Comparison of ENCODE assay signal across 17 cellular contexts in the genomic region with DNA sequence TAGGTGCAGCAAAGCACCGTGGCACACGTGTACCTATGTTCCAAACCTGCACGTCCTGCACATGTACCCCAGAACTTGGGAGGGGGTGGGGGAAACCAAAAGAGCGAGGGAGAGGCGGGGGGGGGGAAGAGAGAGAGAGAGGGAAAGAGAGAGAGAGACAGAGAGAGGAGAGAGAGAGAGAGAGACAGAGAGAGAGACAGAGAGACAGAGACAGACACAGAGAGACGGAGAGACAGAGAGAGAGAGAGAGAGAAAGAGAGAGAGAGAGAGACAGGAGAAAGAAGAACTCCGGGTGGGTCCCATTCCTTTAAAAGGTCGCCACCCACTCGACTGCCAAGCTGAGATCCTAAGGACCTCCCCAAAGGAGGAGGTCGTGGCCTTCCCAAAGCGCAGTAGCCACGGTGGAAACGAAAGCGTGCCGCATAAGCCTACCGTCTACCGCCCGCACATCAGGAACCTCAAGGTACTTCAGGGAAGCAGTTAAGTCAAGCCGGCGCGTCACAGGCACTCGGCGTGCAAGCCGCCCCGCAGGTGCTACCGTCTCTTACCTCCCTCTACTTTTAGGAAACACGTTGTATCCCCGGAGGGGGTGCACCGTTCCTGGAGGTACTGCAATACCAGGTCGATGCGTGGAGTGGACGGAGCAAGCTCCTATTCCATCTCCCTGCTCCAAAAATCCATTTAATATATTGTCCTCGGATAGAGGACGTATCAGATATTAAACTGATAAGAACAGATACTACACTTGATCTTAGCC. TPM values are rescaled to one million over a fixed set of nuclear protein-coding genes. Genes with fewer than 3 reads are reported as not detected.
"Had no signal": no experiment of that assay in that cellular context is flagged by ENCODE, and none has a peak within 500 bp of the region (broad histone marks: within the 10 kb centered on the region; RNA-seq: fewer than 3 reads in every experiment).

No MANE protein-coding gene starts in this region.

RNA-seq across cellular contexts. Expression of a gene that starts 7.0 kb away (rescaled TPM):
- total RNA-seq: ascending aorta, fibroblast of lung, fibroblast of villous mesenchyme, lower leg skin, renal cortical epithelial cell, skeletal muscle tissue, suprapubic skin had no signal

RNA-seq across cellular contexts. Expression of a gene that starts 12.4 kb away (rescaled TPM):
- total RNA-seq: ascending aorta, cardiac septum, chondrocyte, endothelial cell of umbilical vein, fibroblast of lung, fibroblast of villous mesenchyme, heart left ventricle, kidney, left colon, lower leg skin, osteocyte, posterior vena cava, renal cortical epithelial cell, right lobe of liver, skeletal muscle tissue, suprapubic skin, upper lobe of right lung had no signal
